ENCODE assay signal across 14 cellular contexts in genomic region chr15:32887090-32887489, GRCh38.
"Had no signal": no experiment of that assay in that cellular context is flagged by ENCODE, and none has a peak within 500 bp of the region (broad histone marks: within the 10 kb centered on the region; RNA-seq: fewer than 3 reads in every experiment).

No MANE protein-coding gene starts in this region.

- DNase-seq: activated CD4-positive, alpha-beta T cell treated with anti-CD3 and anti-CD28 coated beads, Interleukin-2, amount 50 U/mL, for 1 hour; activated CD8-positive, alpha-beta memory T cell treated with anti-CD3 and anti-CD28 coated beads for 24 hours; activated naive CD4-positive, alpha-beta T cell; activated naive CD8-positive, alpha-beta T cell treated with anti-CD3 and anti-CD28 coated beads, Interleukin-2, amount 10 ng/mL, durations not matched to agents 7 days and 5 days; effector memory CD8-positive, alpha-beta T cell; islet precursor cell; natural killer cell; nucleus accumbens; stimulated activated CD4-positive, alpha-beta T cell treated with anti-CD3 and anti-CD28 coated beads, Interleukin-15, amount 100 ng/mL, for 24 hours; stimulated activated CD4-positive, alpha-beta T cell treated with anti-CD3 and anti-CD28 coated beads, Interleukin-4, amount 100 ng/mL, for 1 hour; stimulated activated naive B cell treated with anti-CD40 and anti-IgM and Interleukin-4, amounts not matched to agents 10 μg/mL and 1 μg/mL and 100 μg/mL, for 72 hours; substantia nigra; SW 1271 had no signal

- ATAC-seq: effector memory CD8-positive, alpha-beta T cell; left lobe of liver; natural killer cell; stimulated activated naive B cell treated with anti-CD40 and anti-IgM and Interleukin-4, amounts not matched to agents 10 μg/mL and 1 μg/mL and 100 μg/mL, for 72 hours had no signal
